In the genomic region with DNA sequence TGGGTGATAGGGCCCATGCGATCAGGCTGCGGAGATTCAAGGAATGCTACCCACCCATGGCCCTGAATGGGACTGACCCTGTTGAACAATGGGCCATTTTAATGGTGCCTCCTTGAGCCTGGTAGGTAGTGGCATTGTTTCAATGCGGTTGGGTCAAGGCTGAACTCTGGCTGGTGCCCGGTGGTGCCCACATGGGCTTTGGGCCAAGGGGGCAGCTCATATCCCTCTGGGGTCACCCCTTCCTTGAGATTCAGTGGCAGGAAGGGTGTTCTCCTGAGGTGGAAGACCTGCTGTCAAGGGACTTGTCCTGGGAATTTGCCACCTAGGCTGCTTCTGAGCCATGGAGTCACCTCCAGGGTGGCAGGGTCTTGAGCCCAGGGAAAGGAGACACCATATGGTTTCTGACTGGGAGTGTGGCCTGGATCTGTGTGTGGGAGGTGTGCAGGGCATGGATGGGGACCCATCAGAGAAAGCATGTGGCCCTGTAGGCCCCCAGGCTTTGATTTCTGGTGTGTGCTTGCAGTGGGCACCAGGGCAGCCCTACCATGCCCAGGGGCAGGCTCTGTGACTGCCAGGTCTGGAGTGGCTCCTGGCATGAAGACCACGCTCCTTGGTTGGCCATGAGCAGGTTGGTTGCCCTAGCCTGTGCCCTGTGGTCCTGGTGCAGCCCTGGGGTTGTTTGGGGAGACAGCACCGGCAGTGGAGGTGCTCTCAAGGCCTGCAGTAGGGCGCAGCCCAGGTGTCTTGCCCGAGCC, we compare ENCODE assay signal across 15 cellular contexts.
"Had no signal": no experiment of that assay in that cellular context is flagged by ENCODE, and none has a peak within 500 bp of the region (broad histone marks: within the 10 kb centered on the region; RNA-seq: fewer than 3 reads in every experiment).

No MANE protein-coding gene starts in this region.

- H3K27me3 ChIP-seq: testis had no signal

- H3K27ac ChIP-seq: coronary artery, testis had no signal

- ATAC-seq: activated CD8-positive, alpha-beta T cell treated with anti-CD3 and anti-CD28 coated beads for 36 hours; activated naive CD4-positive, alpha-beta T cell treated with anti-CD3 and anti-CD28 coated beads, Interleukin-2, amount 50 U/mL, for 72 hours; activated T-helper 17 cell treated with anti-CD3 and anti-CD28 coated beads, Interleukin-2, amount 50 U/mL, for 72 hours; esophagus mucosa; naive thymus-derived CD4-positive, alpha-beta T cell; sciatic nerve; stimulated activated naive CD8-positive, alpha-beta T cell treated with anti-CD3 and anti-CD28 coated beads, Interleukin-15, amount 100 ng/mL, for 72 hours had no signal

- H3K4me3 ChIP-seq: coronary artery, testis had no signal

- H3K9me3 ChIP-seq: testis had no signal

- H3K4me1 ChIP-seq: testis had no signal

- DNase-seq: activated B cell treated with CpG ODN at 0.5 μM for 24 hours; activated CD4-positive, alpha-beta T cell treated with anti-CD3 and anti-CD28 coated beads for 48 hours; activated CD8-positive, alpha-beta T cell treated with anti-CD3 and anti-CD28 coated beads for 36 hours; caudate nucleus; glutamatergic neuron; kidney glomerular epithelial cell; naive thymus-derived CD4-positive, alpha-beta T cell; stimulated activated CD4-positive, alpha-beta T cell treated with anti-CD3 and anti-CD28 coated beads, Interleukin-1b, Interleukin-23, amount 100 ng/mL, for 48 hours; stimulated activated naive CD8-positive, alpha-beta T cell treated with anti-CD3 and anti-CD28 coated beads, Interleukin-15, amount 100 ng/mL, for 72 hours; testis had no signal
